In the genomic region with DNA sequence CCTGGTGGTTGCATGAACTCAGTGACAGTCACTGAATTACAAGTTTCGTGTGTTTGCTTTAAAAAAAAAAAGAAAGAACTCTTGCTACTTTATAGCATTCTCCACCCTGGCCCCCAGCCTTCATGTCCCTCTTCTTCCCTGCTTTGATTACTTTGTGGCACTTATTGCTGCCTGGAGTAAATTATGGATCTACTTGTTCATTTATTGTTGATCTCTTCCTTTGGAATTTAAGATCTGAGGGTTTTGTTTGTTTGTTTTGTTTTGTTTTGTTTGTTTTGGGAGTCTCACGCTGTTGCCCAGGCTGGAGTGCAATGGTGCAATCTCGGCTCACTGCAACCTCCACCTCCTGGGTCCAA, we compare ENCODE assay signal across 18 cellular contexts.
DNase-seq lines count a peak whose midpoint lies in the region; TF ChIP-seq lines count a peak whose summit lies in the region.
"Had no signal": no experiment of that assay in that cellular context is flagged by ENCODE, and none has a peak within 500 bp of the region (broad histone marks: within the 10 kb centered on the region; RNA-seq: fewer than 3 reads in every experiment).

No MANE protein-coding gene starts in this region.

- H3K36me3 ChIP-seq in ascending aorta (peaks cover 10 to 31% of the 10 kb centered on the region in 2 donors), muscle layer of colon (ENCODE audit: insufficient read depth, low read length) (peaks cover 23% of the 10 kb centered on the region), stomach smooth muscle (ENCODE audit: control insufficient read depth in 2 of 2, insufficient read depth in 2 of 2, low read length in 2 of 2) (peaks cover 3 to 6% of the 10 kb centered on the region in 2 donors)

- DNase-seq in ascending aorta (ENCODE audit: low spot score in 2 of 2): no peak
- no peak for DNase-seq in CD1c-positive myeloid dendritic cell (ENCODE audit: extremely low spot score)
- no peak for DNase-seq in T-helper 9 cell
- no peak for DNase-seq in activated naive CD4-positive, alpha-beta T cell treated with anti-CD3 and anti-CD28 coated beads, Interleukin-2, amount 10 ng/mL, durations not matched to agents 7 days and 5 days
- DNase-seq in A172 (ENCODE audit: low spot score): no peak
- DNase-seq: activated gamma-delta T cell treated with Interleukin-2 at 50 U/mL for 16 hours; anterior cingulate cortex; foreskin melanocyte; naive thymus-derived CD4-positive, alpha-beta T cell; NCI-H1048; NCI-H526; PC-9; stimulated activated naive CD4-positive, alpha-beta T cell had no signal

- no peak overlapping the region for H3K4me3 Mint-ChIP-seq in activated naive CD4-positive, alpha-beta T cell treated with anti-CD3 and anti-CD28 coated beads, Interleukin-2, amount 10 ng/mL, durations not matched to agents 7 days and 5 days
- H3K4me3 Mint-ChIP-seq: naive thymus-derived CD4-positive, alpha-beta T cell; T-helper 2 cell treated with Interferon-gamma antibody and Interleukin-4, amounts not matched to agents 5 μg/mL and 100 μg/mL, for 36 hours had no signal

- intact Hi-C loops in ascending aorta (cut with DNase I): loop anchor here (5.0 kb wide), 1 partner anchor 35 kb away; no protein-coding TSS in a partner anchor

- H3K27me3 Mint-ChIP-seq in activated naive CD4-positive, alpha-beta T cell treated with anti-CD3 and anti-CD28 coated beads, Interleukin-2, amount 10 ng/mL, durations not matched to agents 7 days and 5 days: no peaks in the 10 kb centered on the region
- H3K27me3 Mint-ChIP-seq: naive thymus-derived CD4-positive, alpha-beta T cell had no signal

- peaks cover 35% of the 10 kb centered on the region for H3K36me3 Mint-ChIP-seq in activated naive CD4-positive, alpha-beta T cell treated with anti-CD3 and anti-CD28 coated beads, Interleukin-2, amount 10 ng/mL, durations not matched to agents 7 days and 5 days

- CTCF ChIA-PET in activated naive CD4-positive, alpha-beta T cell treated with anti-CD3 and anti-CD28 coated beads, Interleukin-2, amount 10 ng/mL, durations not matched to agents 7 days and 5 days (lab: Charles Lee): no interaction called here

- no peaks in the 10 kb centered on the region for H3K9me3 Mint-ChIP-seq in activated naive CD4-positive, alpha-beta T cell treated with anti-CD3 and anti-CD28 coated beads, Interleukin-2, amount 10 ng/mL, durations not matched to agents 7 days and 5 days
- H3K9me3 Mint-ChIP-seq: naive thymus-derived CD4-positive, alpha-beta T cell; T-helper 2 cell treated with Interferon-gamma antibody and Interleukin-4, amounts not matched to agents 5 μg/mL and 100 μg/mL, for 36 hours had no signal

- no peaks in the 10 kb centered on the region for H3K27me3 ChIP-seq in ascending aorta
- H3K27me3 ChIP-seq in muscle layer of colon (ENCODE audit: control insufficient read depth in 1 of 2, insufficient read depth in 2 of 2, low read length in 2 of 2): no peaks in the 10 kb centered on the region
- H3K27me3 ChIP-seq in stomach smooth muscle (ENCODE audit: control insufficient read depth in 1 of 2, insufficient read depth in 2 of 2, low read length in 2 of 2): no peaks in the 10 kb centered on the region
- H3K27me3 ChIP-seq: SJSA1 had no signal

- TF ChIP-seq CTCF in C4-2B (conservative IDR thresholded peaks at IDR 0.05) (no peak), ascending aorta (IDR thresholded peaks at IDR 0.05) (no peak)

- H3K4me1 ChIP-seq in ascending aorta (peaks cover 11 to 36% of the 10 kb centered on the region in 2 donors), muscle layer of colon (ENCODE audit: insufficient read depth, low read length) (peaks cover 60% of the 10 kb centered on the region), stomach smooth muscle (ENCODE audit: control insufficient read depth, insufficient read depth, low read length) (peaks cover 73% of the 10 kb centered on the region)

- H3K27ac ChIP-seq in C4-2B (peak overlapping the region; percentile 93), ascending aorta (peak overlapping the region; percentile 83 to 89), muscle layer of colon (ENCODE audit: low read depth, low read length) (peak overlapping the region; percentile 83), stomach smooth muscle (ENCODE audit: low read length) (peak overlapping the region; percentile 94)
- H3K27ac ChIP-seq: PC-9, SJSA1 had no signal

- no peak overlapping the region for H3K4me3 ChIP-seq in ascending aorta
- no peak overlapping the region for H3K4me3 ChIP-seq in muscle layer of colon (ENCODE audit: low read depth in 1 of 2, low read length in 2 of 2)
- no peak overlapping the region for H3K4me3 ChIP-seq in stomach smooth muscle (ENCODE audit: low read length in 2 of 2)
- H3K4me3 ChIP-seq: PC-9, SJSA1 had no signal

- H3K27ac Mint-ChIP-seq in activated naive CD4-positive, alpha-beta T cell treated with anti-CD3 and anti-CD28 coated beads, Interleukin-2, amount 10 ng/mL, durations not matched to agents 7 days and 5 days: no peak overlapping the region
- H3K27ac Mint-ChIP-seq: T-helper 2 cell treated with Interferon-gamma antibody and Interleukin-4, amounts not matched to agents 5 μg/mL and 100 μg/mL, for 36 hours had no signal

- H3K9me3 ChIP-seq in ascending aorta (no peaks in the 10 kb centered on the region), muscle layer of colon (ENCODE audit: low read length) (no peaks in the 10 kb centered on the region), stomach smooth muscle (ENCODE audit: control insufficient read depth in 2 of 2, low read length in 2 of 2) (no peaks in the 10 kb centered on the region)
- H3K9me3 ChIP-seq: SJSA1 had no signal

- H3K9ac ChIP-seq in muscle layer of colon (ENCODE audit: low read length): peak overlapping the region; percentile 45
- peak overlapping the region in 1 of 2 donors; percentile 54 for H3K9ac ChIP-seq in stomach smooth muscle (ENCODE audit: low read length in 2 of 2)

- H3K4me1 Mint-ChIP-seq in activated naive CD4-positive, alpha-beta T cell treated with anti-CD3 and anti-CD28 coated beads, Interleukin-2, amount 10 ng/mL, durations not matched to agents 7 days and 5 days: no peaks in the 10 kb centered on the region
